In genomic region chr3:98770261-98771039, GRCh38 we compare ENCODE assay signal across 8 cellular contexts. TPM values are rescaled to one million over a fixed set of nuclear protein-coding genes. Genes with fewer than 3 reads are reported as not detected.
DNase-seq lines count a peak whose midpoint lies in the region; ATAC-seq and TF ChIP-seq lines count a peak whose summit lies in the region.

No MANE protein-coding gene starts in this region.

- H3K27me3 Mint-ChIP-seq in activated naive CD8-positive, alpha-beta T cell treated with anti-CD3 and anti-CD28 coated beads, Interleukin-2, amount 10 ng/mL, durations not matched to agents 7 days and 5 days = peaks cover 5% of the 10 kb centered on the region
- no peaks in the 10 kb centered on the region for H3K27me3 Mint-ChIP-seq in neural crest cell (ENCODE audit: low read depth)

- ATAC-seq in GM18909 (IDR thresholded peaks at IDR 0.05; ENCODE audit: poor library complexity, unreplicated experiment) (peak; percentile 84), HG02798 (IDR thresholded peaks at IDR 0.05; ENCODE audit: poor library complexity, unreplicated experiment) (peak; percentile 91)
- ATAC-seq in activated naive CD8-positive, alpha-beta T cell treated with anti-CD3 and anti-CD28 coated beads, Interleukin-2, amount 10 ng/mL, durations not matched to agents 7 days and 5 days (ENCODE audit: low read depth) = peak; percentile 75

- H3K4me1 Mint-ChIP-seq in activated naive CD8-positive, alpha-beta T cell treated with anti-CD3 and anti-CD28 coated beads, Interleukin-2, amount 10 ng/mL, durations not matched to agents 7 days and 5 days = peaks cover 9% of the 10 kb centered on the region
- peaks cover 46% of the 10 kb centered on the region for H3K4me1 Mint-ChIP-seq in neural crest cell

- POLR2A ChIA-PET in activated naive CD8-positive, alpha-beta T cell treated with anti-CD3 and anti-CD28 coated beads, Interleukin-2, amount 10 ng/mL, durations not matched to agents 7 days and 5 days (lab: Charles Lee) = no interaction called here

- peak overlapping the region; percentile 47 for H3K4me3 Mint-ChIP-seq in activated naive CD8-positive, alpha-beta T cell treated with anti-CD3 and anti-CD28 coated beads, Interleukin-2, amount 10 ng/mL, durations not matched to agents 7 days and 5 days
- peak overlapping the region; percentile 1 for H3K4me3 Mint-ChIP-seq in neural crest cell

- DNase-seq in activated naive CD8-positive, alpha-beta T cell treated with anti-CD3 and anti-CD28 coated beads, Interleukin-2, amount 10 ng/mL, durations not matched to agents 7 days and 5 days = peak; percentile 34
- peak; percentile 6 for DNase-seq in neural crest cell (ENCODE audit: low read depth, low spot score)
- DNase-seq in SW 1271 (lab: John Stamatoyannopoulos, UW) = no peak
- DNase-seq in NCI-H345 treated with DMSO at 0.1 percent for 48 hours (lab: John Stamatoyannopoulos, UW; ENCODE audit: unreplicated experiment) = no peak
- no peak for DNase-seq in effector CD4-positive, alpha-beta T cell
- DNase-seq in GM03348 (ENCODE audit: low spot score) = no peak

- TF ChIP-seq CTCF in neural crest cell (conservative IDR thresholded peaks at IDR 0.05) = no peak

- H3K36me3 Mint-ChIP-seq in activated naive CD8-positive, alpha-beta T cell treated with anti-CD3 and anti-CD28 coated beads, Interleukin-2, amount 10 ng/mL, durations not matched to agents 7 days and 5 days = peaks cover 2% of the 10 kb centered on the region
- no peaks in the 10 kb centered on the region for H3K36me3 Mint-ChIP-seq in neural crest cell (ENCODE audit: low read depth)

- no peaks in the 10 kb centered on the region for H3K9me3 Mint-ChIP-seq in activated naive CD8-positive, alpha-beta T cell treated with anti-CD3 and anti-CD28 coated beads, Interleukin-2, amount 10 ng/mL, durations not matched to agents 7 days and 5 days
- no peaks in the 10 kb centered on the region for H3K9me3 Mint-ChIP-seq in neural crest cell

- no peak overlapping the region for H3K27ac Mint-ChIP-seq in activated naive CD8-positive, alpha-beta T cell treated with anti-CD3 and anti-CD28 coated beads, Interleukin-2, amount 10 ng/mL, durations not matched to agents 7 days and 5 days
- H3K27ac Mint-ChIP-seq in neural crest cell (ENCODE audit: unreplicated experiment) = peak overlapping the region; percentile 6

RNA-seq across cellular contexts. Expression of gene ST3GAL6, which starts 7.3 kb away (rescaled TPM):
- under 1 TPM; 0.62 to 0.69 TPM for total RNA-seq in activated naive CD8-positive, alpha-beta T cell treated with anti-CD3 and anti-CD28 coated beads, Interleukin-2, amount 10 ng/mL, durations not matched to agents 7 days and 5 days
- 16.0 and 17.9 TPM in 2 replicates for total RNA-seq in neural crest cell

Comparison
In these comparisons a context has a peak if more than half of its experiments do, and no peak if none do; other contexts are left out.
1. DNase-seq: peak in activated naive CD8-positive, alpha-beta T cell treated with anti-CD3 and anti-CD28 coated beads, Interleukin-2, amount 10 ng/mL, durations not matched to agents 7 days and 5 days (single experiment) and neural crest cell (single experiment); none in SW 1271 (0 of 2), NCI-H345 treated with DMSO at 0.1 percent for 48 hours (single experiment), effector CD4-positive, alpha-beta T cell (single experiment) and GM03348 (single experiment).
2. RNA of gene ST3GAL6, which starts 7.3 kb away (total RNA-seq): 16.0 to 17.9 TPM in neural crest cell; 0.62 to 0.69 TPM in activated naive CD8-positive, alpha-beta T cell treated with anti-CD3 and anti-CD28 coated beads, Interleukin-2, amount 10 ng/mL, durations not matched to agents 7 days and 5 days; every median in the first group is over 10 times any median in the second.
3. Peak in every context shown above with its lines, with median percentiles within 50 percentile points of each other: ATAC-seq.